In the genomic region with DNA sequence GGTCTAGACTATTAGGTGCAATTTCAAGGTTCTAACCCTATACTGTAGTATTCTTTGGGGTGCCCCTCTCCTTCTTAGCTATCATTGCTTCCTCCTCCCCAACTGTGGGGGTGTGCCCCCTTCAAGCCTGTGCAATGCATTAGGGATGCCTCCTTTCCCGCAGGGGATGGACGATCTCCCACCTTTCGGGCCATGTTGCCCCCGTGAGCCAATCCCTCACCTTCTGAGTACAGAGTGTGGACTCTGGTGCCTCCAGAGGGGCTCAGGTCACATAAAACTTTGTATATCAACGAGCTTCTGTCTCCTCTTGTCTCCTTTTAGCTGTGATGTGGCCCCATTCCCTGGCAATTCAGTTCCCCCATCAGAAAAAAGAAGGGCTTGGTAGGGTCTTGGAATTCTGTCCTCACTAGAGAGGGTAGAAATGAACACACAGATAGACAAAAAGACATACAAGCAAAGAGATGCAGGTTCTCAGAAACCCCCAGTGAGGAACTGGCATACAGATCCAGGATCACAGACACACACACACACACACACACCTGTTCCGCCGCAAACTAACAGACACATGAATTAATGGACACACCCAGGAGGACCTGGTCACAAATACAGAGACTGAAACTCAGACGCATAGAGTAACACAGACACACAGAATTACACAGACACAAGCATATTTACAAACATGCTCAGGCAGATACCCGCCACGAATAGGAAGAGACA, we compare ENCODE assay signal across 8 cellular contexts. TPM values are rescaled to one million over a fixed set of nuclear protein-coding genes. Genes with fewer than 3 reads are reported as not detected.
DNase-seq lines count a peak whose midpoint lies in the region; TF ChIP-seq lines count a peak whose summit lies in the region.

No MANE protein-coding gene starts in this region.

- peak overlapping the region; percentile 94 for H3K4me3 Mint-ChIP-seq in HFFc6
- H3K4me3 Mint-ChIP-seq in activated T-helper 1 cell treated with anti-CD3 and anti-CD28 coated beads, Interleukin-12 subunit alpha, Interleukin-12 subunit beta, Interleukin-2, Interleukin-4 antibody, amounts not matched to agents 30 ng/mL and 10 ng/mL and 1 ng/mL, durations not matched to agents 14 hours and 24 hours and 36 hours: peak overlapping the region; percentile 94

- no peaks in the 10 kb centered on the region for H3K9me3 Mint-ChIP-seq in HFFc6
- H3K9me3 Mint-ChIP-seq in activated T-helper 1 cell treated with anti-CD3 and anti-CD28 coated beads, Interleukin-12 subunit alpha, Interleukin-12 subunit beta, Interleukin-2, Interleukin-4 antibody, amounts not matched to agents 30 ng/mL and 10 ng/mL and 1 ng/mL, durations not matched to agents 14 hours and 24 hours and 36 hours: no peaks in the 10 kb centered on the region

- no peaks in the 10 kb centered on the region for H3K27me3 ChIP-seq in iPS DF 6.9 (ENCODE audit: control insufficient read depth, insufficient read depth, low read length)

- TF ChIP-seq CTCF in HFFc6 (IDR thresholded peaks at IDR 0.05): no peak

- H3K4me3 ChIP-seq in iPS DF 6.9 (ENCODE audit: low read length): peak overlapping the region; percentile 18; the same call in 1 of the 2 replicates

- peaks cover 21% of the 10 kb centered on the region for H3K27me3 Mint-ChIP-seq in HFFc6 (ENCODE audit: insufficient read depth)
- H3K27me3 Mint-ChIP-seq in activated T-helper 1 cell treated with anti-CD3 and anti-CD28 coated beads, Interleukin-12 subunit alpha, Interleukin-12 subunit beta, Interleukin-2, Interleukin-4 antibody, amounts not matched to agents 30 ng/mL and 10 ng/mL and 1 ng/mL, durations not matched to agents 14 hours and 24 hours and 36 hours (ENCODE audit: insufficient read depth): no peaks in the 10 kb centered on the region

- H3K27ac ChIP-seq in iPS DF 6.9 (ENCODE audit: low read length): no peak overlapping the region

- H3K4me1 ChIP-seq in iPS DF 6.9 (ENCODE audit: control insufficient read depth, insufficient read depth, low read length): no peaks in the 10 kb centered on the region

- intact Hi-C loops in activated T-helper 1 cell treated with anti-CD3 and anti-CD28 coated beads, Interleukin-12 subunit alpha, Interleukin-12 subunit beta, Interleukin-2, Interleukin-4 antibody, amounts not matched to agents 30 ng/mL and 10 ng/mL and 1 ng/mL, durations not matched to agents 14 hours and 24 hours and 36 hours (cut with micrococcal nuclease): loop anchor here (1.0 to 10.0 kb wide), 14 partner anchors 36 to 1849 kb away; a partner anchor contains a TSS

- no peak for DNase-seq in HFFc6
- no peak for DNase-seq in activated T-helper 1 cell treated with anti-CD3 and anti-CD28 coated beads, Interleukin-12 subunit alpha, Interleukin-12 subunit beta, Interleukin-2, Interleukin-4 antibody, amounts not matched to agents 30 ng/mL and 10 ng/mL and 1 ng/mL, durations not matched to agents 14 hours and 24 hours and 36 hours (ENCODE audit: low spot score)
- DNase-seq in iPS DF 6.9 (ENCODE audit: low read depth, low spot score): no peak
- DNase-seq in stimulated activated CD8-positive, alpha-beta memory T cell treated with anti-CD3 and anti-CD28 coated beads, Interleukin-4, amount 100 ng/mL, for 48 hours: peak; percentile 30
- no peak for DNase-seq in mesenteric fat pad (ENCODE audit: low spot score)
- DNase-seq in NCI-H1092 treated with DMSO at 0.1 percent for 48 hours (lab: John Stamatoyannopoulos, UW): no peak
- no peak for DNase-seq in HCEC 1CT
- DNase-seq in OCI-M2 (lab: John Stamatoyannopoulos, UW; ENCODE audit: unreplicated experiment): no peak

- H3K36me3 Mint-ChIP-seq in HFFc6 (ENCODE audit: low read depth): peaks cover 40% of the 10 kb centered on the region
- peaks cover 8% of the 10 kb centered on the region for H3K36me3 Mint-ChIP-seq in activated T-helper 1 cell treated with anti-CD3 and anti-CD28 coated beads, Interleukin-12 subunit alpha, Interleukin-12 subunit beta, Interleukin-2, Interleukin-4 antibody, amounts not matched to agents 30 ng/mL and 10 ng/mL and 1 ng/mL, durations not matched to agents 14 hours and 24 hours and 36 hours (ENCODE audit: low read depth)

- H3K36me3 ChIP-seq in iPS DF 6.9 (ENCODE audit: control insufficient read depth, insufficient read depth, low read length): peaks cover 16% of the 10 kb centered on the region; the same call in 1 of the 2 replicates

- peak overlapping the region; percentile 98 for H3K27ac Mint-ChIP-seq in HFFc6
- peak overlapping the region; percentile 99 for H3K27ac Mint-ChIP-seq in activated T-helper 1 cell treated with anti-CD3 and anti-CD28 coated beads, Interleukin-12 subunit alpha, Interleukin-12 subunit beta, Interleukin-2, Interleukin-4 antibody, amounts not matched to agents 30 ng/mL and 10 ng/mL and 1 ng/mL, durations not matched to agents 14 hours and 24 hours and 36 hours

- no CpG with 5 or more reads among the region's 10 CpGs for WGBS in iPS DF 6.9 (ENCODE audit: insufficient coverage, insufficient read length)

- peaks cover 45% of the 10 kb centered on the region for H3K4me1 Mint-ChIP-seq in HFFc6 (ENCODE audit: low read depth)
- H3K4me1 Mint-ChIP-seq in activated T-helper 1 cell treated with anti-CD3 and anti-CD28 coated beads, Interleukin-12 subunit alpha, Interleukin-12 subunit beta, Interleukin-2, Interleukin-4 antibody, amounts not matched to agents 30 ng/mL and 10 ng/mL and 1 ng/mL, durations not matched to agents 14 hours and 24 hours and 36 hours (ENCODE audit: low read depth): peaks cover 37% of the 10 kb centered on the region

- no peaks in the 10 kb centered on the region for H3K9me3 ChIP-seq in iPS DF 6.9 (ENCODE audit: control insufficient read depth, insufficient read depth, low read length)

RNA-seq across cellular contexts. Expression of a gene that starts 2.5 kb away (rescaled TPM):
- total RNA-seq in HFFc6 (2021; fragmentation: NEBNext Ultra II Directional; extraction: Animal tissue kit (Norgen Biotek cat#: 25700)): 100 to 1,000 TPM; 176 to 245 (median 234) TPM
- total RNA-seq in activated T-helper 1 cell treated with anti-CD3 and anti-CD28 coated beads, Interleukin-12 subunit alpha, Interleukin-12 subunit beta, Interleukin-2, Interleukin-4 antibody, amounts not matched to agents 30 ng/mL and 10 ng/mL and 1 ng/mL, durations not matched to agents 14 hours and 24 hours and 36 hours: 254 and 264 TPM in 2 replicates
- 143 TPM for total RNA-seq in mesenteric fat pad

RNA-seq across cellular contexts. Expression of a gene that starts 42.6 kb away (rescaled TPM):
- total RNA-seq in HFFc6 (2021; fragmentation: NEBNext Ultra II Directional; extraction: Animal tissue kit (Norgen Biotek cat#: 25700)): 100 to 1,000 TPM; 419 to 474 (median 458) TPM
- total RNA-seq in activated T-helper 1 cell treated with anti-CD3 and anti-CD28 coated beads, Interleukin-12 subunit alpha, Interleukin-12 subunit beta, Interleukin-2, Interleukin-4 antibody, amounts not matched to agents 30 ng/mL and 10 ng/mL and 1 ng/mL, durations not matched to agents 14 hours and 24 hours and 36 hours: 0.17 and 0.18 TPM in 2 replicates
- total RNA-seq in mesenteric fat pad: 61.1 TPM

RNA-seq across cellular contexts. Expression of a gene that starts 48.3 kb away (rescaled TPM):
- total RNA-seq in HFFc6 (2021; fragmentation: NEBNext Ultra II Directional; extraction: Animal tissue kit (Norgen Biotek cat#: 25700)): 10 to 100 TPM; 15.4 to 19.1 (median 16.8) TPM
- 35.3 and 36.1 TPM in 2 replicates for total RNA-seq in activated T-helper 1 cell treated with anti-CD3 and anti-CD28 coated beads, Interleukin-12 subunit alpha, Interleukin-12 subunit beta, Interleukin-2, Interleukin-4 antibody, amounts not matched to agents 30 ng/mL and 10 ng/mL and 1 ng/mL, durations not matched to agents 14 hours and 24 hours and 36 hours
- 20.5 TPM for total RNA-seq in mesenteric fat pad

Comparison
In these comparisons a context has a peak if more than half of its experiments do, and no peak if none do; other contexts are left out.
1. RNA of a gene that starts 42.6 kb away (total RNA-seq): 419 to 474 TPM in HFFc6 and 61.1 TPM in mesenteric fat pad (single experiment); 0.17 to 0.18 TPM in activated T-helper 1 cell treated with anti-CD3 and anti-CD28 coated beads, Interleukin-12 subunit alpha, Interleukin-12 subunit beta, Interleukin-2, Interleukin-4 antibody, amounts not matched to agents 30 ng/mL and 10 ng/mL and 1 ng/mL, durations not matched to agents 14 hours and 24 hours and 36 hours; every median in the first group is over 10 times any median in the second.